In genomic region chr1:20981903-20982695, GRCh38 we compare ENCODE assay signal across 8 cellular contexts.
DNase-seq lines count a peak whose midpoint lies in the region; ATAC-seq and TF ChIP-seq lines count a peak whose summit lies in the region.

No MANE protein-coding gene starts in this region.

- POLR2A ChIA-PET in CD8-positive, alpha-beta T cell (lab: Charles Lee), result no interaction called here

- no peaks in the 10 kb centered on the region for H3K4me1 ChIP-seq in CD8-positive, alpha-beta T cell (ENCODE audit: insufficient read depth, low read length)
- no peaks in the 10 kb centered on the region for H3K4me1 ChIP-seq in suprapubic skin

- H3K4me3 ChIP-seq in CD8-positive, alpha-beta T cell (ENCODE audit: low read depth, low read length), result no peak overlapping the region
- H3K4me3 ChIP-seq in LNCaP clone FGC (ENCODE audit: low read depth, low read length) (no peak overlapping the region), choroid plexus epithelial cell (ENCODE audit: low read depth, low read length) (no peak overlapping the region), lower leg skin (ENCODE audit: low read depth, poor library complexity, severe bottlenecking) (no peak overlapping the region), suprapubic skin (no peak overlapping the region)

- no peak for TF ChIP-seq EP300 in suprapubic skin (IDR thresholded peaks at IDR 0.05)

- H3K4me3 Mint-ChIP-seq in CD8-positive, alpha-beta T cell, result no peak overlapping the region
- H3K4me3 Mint-ChIP-seq in mesothelial cell of epicardium, result no peak overlapping the region

- H3K9me3 ChIP-seq in CD8-positive, alpha-beta T cell (ENCODE audit: low read length), result no peaks in the 10 kb centered on the region
- H3K9me3 ChIP-seq in suprapubic skin, result no peaks in the 10 kb centered on the region

- H3K36me3 ChIP-seq in CD8-positive, alpha-beta T cell (ENCODE audit: insufficient read depth, low read length), result no peaks in the 10 kb centered on the region
- H3K36me3 ChIP-seq in suprapubic skin, result peaks cover 8% of the 10 kb centered on the region

- peaks cover 12% of the 10 kb centered on the region for H3K36me3 Mint-ChIP-seq in CD8-positive, alpha-beta T cell
- peaks cover 5% of the 10 kb centered on the region for H3K36me3 Mint-ChIP-seq in mesothelial cell of epicardium

- H3K27ac Mint-ChIP-seq in CD8-positive, alpha-beta T cell, result peak overlapping the region; percentile 1
- H3K27ac Mint-ChIP-seq in mesothelial cell of epicardium, result peak overlapping the region; percentile 60

- CTCF ChIA-PET in CD8-positive, alpha-beta T cell (lab: Charles Lee), result interaction anchor here (1.0 kb wide), 1 partner anchor 213 kb away, joined by 4 read pairs; no protein-coding TSS in a partner anchor

- no peak overlapping the region for H3K27ac ChIP-seq in CD8-positive, alpha-beta T cell (ENCODE audit: low read depth, low read length)
- no peak overlapping the region for H3K27ac ChIP-seq in suprapubic skin

- intact Hi-C loops in CD8-positive, alpha-beta T cell (cut with DNase I, micrococcal nuclease), result loop anchor here in 1 of 2 experiments (2.0 to 5.0 kb wide), 2 partner anchors 213 to 285 kb away; no protein-coding TSS in a partner anchor
- intact Hi-C loops in lower leg skin (cut with DNase I; ENCODE audit: low total_unique reads), result loop anchor here (10.0 kb wide), 1 partner anchor 213 kb away; no protein-coding TSS in a partner anchor

- no peak for TF ChIP-seq CTCF in CD8-positive, alpha-beta T cell (IDR thresholded peaks at IDR 0.05)
- TF ChIP-seq CTCF in LNCaP clone FGC (IDR thresholded peaks at IDR 0.05; ENCODE audit: control insufficient read depth, extremely low read depth, insufficient read depth), result peak; percentile 38
- TF ChIP-seq CTCF in choroid plexus epithelial cell (conservative IDR thresholded peaks at IDR 0.05; ENCODE audit: low read depth, low read length), result peak; percentile 39
- no peak for TF ChIP-seq CTCF in mesothelial cell of epicardium (IDR thresholded peaks at IDR 0.05; ENCODE audit: unreplicated experiment)
- no peak for TF ChIP-seq CTCF in lower leg skin (IDR thresholded peaks at IDR 0.05)
- TF ChIP-seq CTCF in suprapubic skin (IDR thresholded peaks at IDR 0.05), result no peak

- no peaks in the 10 kb centered on the region for H3K9me3 Mint-ChIP-seq in CD8-positive, alpha-beta T cell
- H3K9me3 Mint-ChIP-seq in mesothelial cell of epicardium, result no peaks in the 10 kb centered on the region

- H3K27me3 ChIP-seq in CD8-positive, alpha-beta T cell (ENCODE audit: insufficient read depth, low read length), result no peaks in the 10 kb centered on the region
- H3K27me3 ChIP-seq in suprapubic skin, result no peaks in the 10 kb centered on the region

- no peak for DNase-seq in CD8-positive, alpha-beta T cell
- DNase-seq in LNCaP clone FGC (ENCODE audit: low read depth), result no peak
- peak; percentile 61 for DNase-seq in choroid plexus epithelial cell (ENCODE audit: low read depth)
- DNase-seq in mesothelial cell of epicardium (ENCODE audit: low spot score in 2 of 2, unreplicated experiment in 2 of 2), result no peak
- DNase-seq in T1000 (lab: John Stamatoyannopoulos, UW), result no peak
- no peak for DNase-seq in lower leg skin (ENCODE audit: low spot score in 2 of 2)
- DNase-seq in stimulated activated naive CD4-positive, alpha-beta T cell treated with Interleukin-2 at 50 U/mL for 16 hours (lab: John Stamatoyannopoulos, UW), result no peak
- DNase-seq in suprapubic skin (ENCODE audit: low spot score in 2 of 2), result no peak

- H3K27me3 Mint-ChIP-seq in CD8-positive, alpha-beta T cell (ENCODE audit: low read depth), result no peaks in the 10 kb centered on the region
- H3K27me3 Mint-ChIP-seq in mesothelial cell of epicardium (ENCODE audit: low read depth), result no peaks in the 10 kb centered on the region

- no peaks in the 10 kb centered on the region for H3K4me1 Mint-ChIP-seq in CD8-positive, alpha-beta T cell (ENCODE audit: low read depth)
- H3K4me1 Mint-ChIP-seq in mesothelial cell of epicardium, result peaks cover 8% of the 10 kb centered on the region

- ATAC-seq in CD8-positive, alpha-beta T cell, result no peak

- TF ChIP-seq POLR2A in lower leg skin (IDR thresholded peaks at IDR 0.05) (no peak), suprapubic skin (IDR thresholded peaks at IDR 0.05) (no peak)

Comparison
In these comparisons a context has a peak if more than half of its experiments do, and no peak if none do; other contexts are left out.
1. CTCF ChIP-seq: peak in LNCaP clone FGC (single experiment) and choroid plexus epithelial cell (single experiment); none in CD8-positive, alpha-beta T cell (single experiment), mesothelial cell of epicardium (single experiment), lower leg skin (0 of 3) and suprapubic skin (0 of 2).